Comparison of ENCODE assay signal across 15 cellular contexts in the genomic region with DNA sequence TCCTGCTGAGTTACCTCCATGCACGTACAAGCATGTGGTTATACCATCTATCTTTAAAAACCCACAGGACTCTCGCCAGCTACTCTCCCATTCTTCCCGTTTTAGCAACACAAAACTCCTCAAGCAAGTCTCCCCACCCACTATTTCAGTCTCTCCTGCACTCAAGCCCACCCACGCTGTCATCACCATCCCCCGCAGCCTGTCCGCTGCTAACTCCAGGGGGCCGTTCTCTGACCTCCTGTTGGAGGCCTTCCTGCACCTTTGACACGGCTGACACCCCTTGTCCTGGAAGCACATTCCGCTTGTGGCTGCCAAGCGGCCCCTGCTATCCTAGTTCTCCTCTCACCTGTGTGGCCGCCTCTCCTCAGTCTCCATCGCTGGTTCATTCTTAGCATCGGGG. TPM values are rescaled to one million over a fixed set of nuclear protein-coding genes. Genes with fewer than 3 reads are reported as not detected.
DNase-seq lines count a peak whose midpoint lies in the region; ATAC-seq, FAIRE-seq and TF ChIP-seq lines count a peak whose summit lies in the region.
"Had no signal": no experiment of that assay in that cellular context is flagged by ENCODE, and none has a peak within 500 bp of the region (broad histone marks: within the 10 kb centered on the region; RNA-seq: fewer than 3 reads in every experiment).

No MANE protein-coding gene starts in this region.

- no peak overlapping the region for H3K4ac ChIP-seq in neuronal stem cell (ENCODE audit: low read length)

- H3K4me1 ChIP-seq in GM23338 (ENCODE audit: insufficient read depth) (peaks cover 17% of the 10 kb centered on the region; the same call in 1 of the 2 replicates), K562 (replicated peaks in 1 of 2; ENCODE audit: control insufficient read depth in 2 of 2, insufficient read depth in 2 of 2, low read length in 2 of 2) (peaks cover 29 to 37% of the 10 kb centered on the region in 2 experiments; a peak in 4 of 5 replicates), neuronal stem cell (ENCODE audit: control insufficient read depth in 2 of 2, insufficient read depth in 1 of 2, low read depth in 1 of 2, low read length in 2 of 2) (peaks cover 14% of the 10 kb centered on the region in 2 donors)

- H2AK5ac ChIP-seq in neuronal stem cell (ENCODE audit: low read depth, low read length) = no peak overlapping the region

- no peak overlapping the region for H2BK120ac ChIP-seq in neuronal stem cell (ENCODE audit: low read depth, low read length)

- H2BK12ac ChIP-seq in neuronal stem cell (ENCODE audit: low read length) = peak overlapping the region; percentile 52

- H3K27me3 ChIP-seq in GM23338 (ENCODE audit: insufficient read depth) (no peaks in the 10 kb centered on the region; the same call in 1 of the 2 replicates), K562 (ENCODE audit: control insufficient read depth in 2 of 2, insufficient read depth in 2 of 2, low read length in 2 of 2) (peaks cover 0 to 27% of the 10 kb centered on the region in 2 experiments; a peak in 3 of 5 replicates), neuronal stem cell (ENCODE audit: control insufficient read depth in 3 of 3, insufficient read depth in 3 of 3, low read depth in 1 of 3, low read length in 3 of 3) (peaks cover 0 to 14% (median 0%) of the 10 kb centered on the region in 3 experiments)
- H3K27me3 ChIP-seq: BE2C had no signal

- ATAC-seq in GM23338 = no peak
- no peak for ATAC-seq in K562
- ATAC-seq in HG03432 (IDR thresholded peaks at IDR 0.05; ENCODE audit: unreplicated experiment) = no peak

- peaks cover 20% of the 10 kb centered on the region for H3K27me3 Mint-ChIP-seq in GM23338 (ENCODE audit: insufficient read depth, low read depth, poor library complexity)

- H3K4me3 Mint-ChIP-seq in GM23338 = no peak overlapping the region; the same call in 2 of the 3 replicates

- H4K8ac ChIP-seq in neuronal stem cell (ENCODE audit: low read depth, low read length) = no peak overlapping the region

- TF ChIP-seq POLR2A in K562 (conservative IDR thresholded peaks at IDR 0.05) = no peak

- DNase-seq in GM10266 (ENCODE audit: extremely low spot score) (peak; percentile 7), GM23338 (ENCODE audit: low spot score) (no peak), K562 (ENCODE audit: extremely low read depth in 1 of 4, low spot score in 3 of 4) (no peak), neuronal stem cell (ENCODE audit: low spot score) (no peak), DMS 273 (lab: John Stamatoyannopoulos, UW; ENCODE audit: unreplicated experiment) (no peak), activated gamma-delta T cell treated with Interleukin-2 at 50 U/mL for 16 hours (no peak)
- DNase-seq: BE2C, EL, HCEC 1CT, NCI-H146, NCI-H2081 treated with DMSO at 0.1 percent for 48 hours, NCI-H2227 treated with DMSO at 0.1 percent for 48 hours, NCI-H69 had no signal

- H3K36me3 ChIP-seq in GM23338 (ENCODE audit: insufficient read depth) = no peaks in the 10 kb centered on the region
- no peaks in the 10 kb centered on the region for H3K36me3 ChIP-seq in K562 (ENCODE audit: control insufficient read depth, insufficient read depth, low read length)
- H3K36me3 ChIP-seq in neuronal stem cell (replicated peaks in 1 of 2; ENCODE audit: control insufficient read depth in 2 of 2, insufficient read depth in 2 of 2, low read length in 2 of 2) = no peaks in the 10 kb centered on the region
- H3K36me3 ChIP-seq: BE2C had no signal

- no peak for TF ChIP-seq RAD21 in K562 (CRISPR knock-in tag; conservative IDR thresholded peaks at IDR 0.05 in 1 of 2, IDR thresholded peaks at IDR 0.05 in 1 of 2)

- no peaks in the 10 kb centered on the region for H3F3A ChIP-seq in GM23338 (replicated peaks; ENCODE audit: low read depth)

- no peak for TF ChIP-seq CTCF in GM10266 (IDR thresholded peaks at IDR 0.05; ENCODE audit: control insufficient read depth, insufficient read depth, low read depth, missing control alignments)
- TF ChIP-seq CTCF in GM23338 (conservative IDR thresholded peaks at IDR 0.05; ENCODE audit: low read depth in 2 of 2) = no peak
- no peak for TF ChIP-seq CTCF in K562 (IDR thresholded peaks at IDR 0.05 in 2 of 3, conservative IDR thresholded peaks at IDR 0.05 in 1 of 3; ENCODE audit: insufficient read depth in 2 of 3, low read depth in 1 of 3, low read length in 3 of 3)

- H3K4me1 Mint-ChIP-seq in GM23338 = peaks cover 42% of the 10 kb centered on the region

- no peaks in the 10 kb centered on the region; the same call in 1 of the 3 replicates for H3K36me3 Mint-ChIP-seq in GM23338 (ENCODE audit: low read depth)

- intact Hi-C loops in K562 (cut with micrococcal nuclease) = no loop called here

- no peak overlapping the region for H3K18ac ChIP-seq in neuronal stem cell (ENCODE audit: low read length)

- H3K79me2 ChIP-seq in GM23338 (replicated peaks; ENCODE audit: insufficient read depth) (no peaks in the 10 kb centered on the region), K562 (ENCODE audit: control insufficient read depth, insufficient read depth, low read length) (no peaks in the 10 kb centered on the region)

- H4K20me1 ChIP-seq in GM23338 (replicated peaks; ENCODE audit: insufficient read depth) (no peaks in the 10 kb centered on the region), K562 (replicated peaks; ENCODE audit: control insufficient read depth, insufficient read depth, low read length) (no peaks in the 10 kb centered on the region)

- H3K79me1 ChIP-seq in neuronal stem cell (ENCODE audit: low read depth, low read length) = no peaks in the 10 kb centered on the region

- 51% methylated on average over 12 of the region's 13 CpGs for WGBS in K562 (ENCODE audit: insufficient coverage, low coverage, missing lambda C conversion rate)
- no CpG with 5 or more reads among the region's 13 CpGs for WGBS in neuronal stem cell (ENCODE audit: extremely low coverage in 2 of 2, insufficient read length in 2 of 2, insufficient replicate concordance in 1 of 2), 2 donors

- no peak for TF ChIP-seq EP300 in K562 (IDR thresholded peaks at IDR 0.05; ENCODE audit: low read length)

- POLR2A ChIA-PET in K562 (lab: Yijun Ruan, JAX) = interaction anchor here (0.9 to 1.1 kb wide), 2 partner anchors 14 to 23 kb away, joined by 3 to 5 read pairs; no protein-coding TSS in a partner anchor

- in situ Hi-C loops in K562 (cut with MboI) = loop anchor here (10.0 kb wide), 1 partner anchor 192 kb away; no protein-coding TSS in a partner anchor

- no peak overlapping the region for H3K27ac Mint-ChIP-seq in GM23338

- BruUV-seq in K562 (replicated peaks; lab: Mats Ljungman, UMichigan) = no TSS peak

- no peak overlapping the region for H3K27ac ChIP-seq in GM23338 (ENCODE audit: low read depth)
- no peak overlapping the region for H3K27ac ChIP-seq in K562 (ENCODE audit: extremely low read depth, low read depth, low read length)
- no peak overlapping the region for H3K27ac ChIP-seq in neuronal stem cell (replicated peaks; ENCODE audit: low read length)
- H3K27ac ChIP-seq: SK-N-MC had no signal

- H3K9me3 ChIP-seq in K562 (replicated peaks; ENCODE audit: control insufficient read depth, insufficient read depth, low read depth, low read length) (0 out of 2 replicates have a peak, but pooled peaks cover 2% of the 10 kb centered on the region), neuronal stem cell (replicated peaks in 1 of 2; ENCODE audit: control insufficient read depth in 2 of 2, insufficient read depth in 1 of 2, low read depth in 1 of 2, low read length in 2 of 2) (no peaks in the 10 kb centered on the region)
- H3K9me3 ChIP-seq: BE2C had no signal

- H3K9me3 Mint-ChIP-seq in GM23338 = peaks cover 14% of the 10 kb centered on the region; the same call in 2 of the 3 replicates

- no peak overlapping the region for H2BK15ac ChIP-seq in neuronal stem cell (ENCODE audit: low read length)

- FAIRE-seq in K562 (lab: Jason Lieb, UNC) = no peak

- no peak overlapping the region for H3K23ac ChIP-seq in neuronal stem cell (ENCODE audit: low read depth, low read length, poor library complexity)

- H3K14ac ChIP-seq in neuronal stem cell (ENCODE audit: low read length) = no peak overlapping the region

- CTCF ChIA-PET in K562 (lab: Yijun Ruan, JAX; ENCODE audit: low intra/inter-chr PET ratio) = no interaction called here

- no peak overlapping the region for H2BK5ac ChIP-seq in neuronal stem cell (ENCODE audit: low read length)

- no peak overlapping the region for H4K91ac ChIP-seq in neuronal stem cell (ENCODE audit: low read depth, low read length, poor library complexity)

- H2AFZ ChIP-seq in GM23338 (peak overlapping the region; percentile 91; the same call in 1 of the 2 replicates), K562 (ENCODE audit: low read depth, low read length) (no peak overlapping the region), neuronal stem cell (ENCODE audit: low read length) (peak overlapping the region; percentile 86)

- H3K9me2 ChIP-seq in GM23338 (ENCODE audit: insufficient read depth) = peaks cover 2% of the 10 kb centered on the region; the same call in 1 of the 2 replicates

- no peak overlapping the region for H3K4me2 ChIP-seq in GM23338
- peak overlapping the region; percentile 37; the same call in 1 of the 2 replicates for H3K4me2 ChIP-seq in K562 (ENCODE audit: insufficient read depth, low read length)
- no peak overlapping the region for H3K4me2 ChIP-seq in neuronal stem cell (ENCODE audit: insufficient read depth, low read length, poor library complexity, severe bottlenecking)

- peaks cover 3% of the 10 kb centered on the region for H3K9me1 ChIP-seq in K562 (ENCODE audit: control insufficient read depth, insufficient read depth, low read length)

- H3K4me3 ChIP-seq in GM23338 = no peak overlapping the region
- H3K4me3 ChIP-seq in K562 = no peak overlapping the region
- H3K4me3 ChIP-seq in neuronal stem cell (ENCODE audit: low read length in 2 of 2) = no peak overlapping the region
- H3K4me3 ChIP-seq: SK-N-MC had no signal

- peak overlapping the region in 1 of 2 experiments; percentile 71; a peak in 1 of 4 replicates for H3K9ac ChIP-seq in K562 (ENCODE audit: insufficient read depth in 1 of 2, low read depth in 2 of 2, low read length in 2 of 2)
- no peak overlapping the region for H3K9ac ChIP-seq in neuronal stem cell (ENCODE audit: low read depth, low read length, poor library complexity)

RNA-seq across cellular contexts. Expression of gene PCSK6, which starts 7.5 kb away (rescaled TPM):
- total RNA-seq in GM23338 (2014; rRNA removed; shearing (Covaris generic)) = 6.7 and 7.8 TPM in 2 replicates
- 1.7 and 2.4 TPM in 2 replicates for polyA plus RNA-seq in GM23338 (2016; fragmentation: Nextera tagmentation; extraction: Ambion mirVana)
- total RNA-seq in K562 (2011; cell fraction: chromatin; rRNA removed; ENCODE audit: low replicate concordance) = 94.9 and 139 TPM in 2 replicates
- 83.4 and 91.1 TPM in 2 replicates for total RNA-seq in K562 (2011; cell fraction: nucleolus; rRNA removed)
- total RNA-seq in K562 (2011; cell fraction: nucleoplasm; rRNA removed) = 86.1 and 94.3 TPM in 2 replicates
- total RNA-seq in K562 (2014; rRNA removed) = 14.5 and 27.2 TPM in 2 replicates
- 13.7 and 14.4 TPM in 2 replicates for total RNA-seq in K562 (2014; rRNA removed; fragmentation: Illumina TruSeq; extraction: Trizol)
- total RNA-seq in K562 (2015; rRNA removed; fragmentation: Illumina TruSeq; extraction: Trizol) = 11.2 and 11.8 TPM in 2 replicates
- total RNA-seq in K562 (2021) = 17.6 and 18.3 TPM in 2 replicates
- polyA plus RNA-seq in K562 (2011; rRNA removed) = 32.6 and 36.7 TPM in 2 replicates
- polyA plus RNA-seq in K562 (2011; cell fraction: cytosol; rRNA removed) = 23.3 and 26.1 TPM in 2 replicates
- 87.3 and 101 TPM in 2 replicates for polyA plus RNA-seq in K562 (2011; cell fraction: nucleus; rRNA removed)
- polyA plus RNA-seq in K562 (2012) = 17.5 and 24.2 TPM in 2 replicates
- 17.5 and 20.5 TPM in 2 replicates for polyA plus RNA-seq in K562 (2014; fragmentation: Illumina TruSeq; extraction: Trizol)
- polyA plus RNA-seq in K562 (2014; fragmentation: Nextera tagmentation; extraction: Ambion mirVana) = 1 to 10 TPM; 2.2 to 3.4 TPM
- 19.3 and 20.7 TPM in 2 replicates for polyA plus RNA-seq in K562 (2014; rRNA removed)
- 24.8 and 36.1 TPM in 2 replicates for polyA minus RNA-seq in K562 (2011; rRNA and poly(A)+ RNA removed)
- polyA minus RNA-seq in K562 (2011; cell fraction: cytosol; rRNA and poly(A)+ RNA removed) = 30.4 and 31.4 TPM in 2 replicates
- polyA minus RNA-seq in K562 (2011; cell fraction: nucleus; rRNA and poly(A)+ RNA removed) = 33.4 and 41.8 TPM in 2 replicates
- 2.0 TPM for polyA plus RNA-seq in neuronal stem cell (2013, experiment 1 of 2)
- polyA plus RNA-seq in neuronal stem cell (2013, experiment 2 of 2) = 1.8 TPM
